1 cellular context compared by ENCODE assay signal in genomic region chr15:48880070-48880634, GRCh38.
TF ChIP-seq lines count a peak whose summit lies in the region.

No MANE protein-coding gene starts in this region.

TF ChIP-seq in HEK293, 187 proteins besides CTCF, POLR2A, EP300 and RAD21 (continued from another document and continues in another):
- TF ChIP-seq ZBTB44 (tag by site-specific recombination; IDR thresholded peaks at IDR 0.05), result peak; percentile 39; the same call in 1 of the 2 replicates
- peak; percentile 19 for TF ChIP-seq ZNF600 (tag by site-specific recombination; IDR thresholded peaks at IDR 0.05)
- no peak for TF ChIP-seq ZNF223 (tag by site-specific recombination; IDR thresholded peaks at IDR 0.05)
- no peak for TF ChIP-seq ZNF704 (tag by site-specific recombination; IDR thresholded peaks at IDR 0.05)
- no peak for TF ChIP-seq ZNF626 (tag by site-specific recombination; IDR thresholded peaks at IDR 0.05)
- TF ChIP-seq ZNF433 (tag by site-specific recombination; IDR thresholded peaks at IDR 0.05; ENCODE audit: low read depth), result no peak
- TF ChIP-seq ZNF658 (tag by site-specific recombination; IDR thresholded peaks at IDR 0.05), result no peak
- no peak for TF ChIP-seq SALL2 (tag by site-specific recombination; IDR thresholded peaks at IDR 0.05; ENCODE audit: borderline replicate concordance)
- TF ChIP-seq ZNF76 (tag by site-specific recombination; IDR thresholded peaks at IDR 0.05; ENCODE audit: borderline replicate concordance, low read depth), result no peak
- no peak for TF ChIP-seq ZNF555 (tag by site-specific recombination; conservative IDR thresholded peaks at IDR 0.05)
- TF ChIP-seq ZIC2 (tag by site-specific recombination; IDR thresholded peaks at IDR 0.05), result no peak
- TF ChIP-seq ZNF2 (tag by site-specific recombination; IDR thresholded peaks at IDR 0.05), result no peak
- no peak for TF ChIP-seq ZNF175 (tag by site-specific recombination; IDR thresholded peaks at IDR 0.05)
- TF ChIP-seq ZNF266 (tag by site-specific recombination; IDR thresholded peaks at IDR 0.05; ENCODE audit: low read depth), result no peak
- TF ChIP-seq INSM2 (tag by site-specific recombination; IDR thresholded peaks at IDR 0.05), result peak; percentile 76
- peak; percentile 53; the same call in 1 of the 2 replicates for TF ChIP-seq WT1 (tag by site-specific recombination; IDR thresholded peaks at IDR 0.05)
- no peak for TF ChIP-seq ZNF692 (tag by site-specific recombination; IDR thresholded peaks at IDR 0.05)
- TF ChIP-seq PRDM10 (tag by site-specific recombination; IDR thresholded peaks at IDR 0.05), result no peak
- no peak for TF ChIP-seq ZNF645 (tag by site-specific recombination; IDR thresholded peaks at IDR 0.05)
- peak; percentile 39; the same call in 1 of the 2 replicates for TF ChIP-seq OVOL3 (tag by site-specific recombination; IDR thresholded peaks at IDR 0.05)
- no peak for TF ChIP-seq BCL11B (tag by site-specific recombination; IDR thresholded peaks at IDR 0.05; ENCODE audit: low read depth)
- no peak for TF ChIP-seq ZNF768 (tag by site-specific recombination; IDR thresholded peaks at IDR 0.05)
- peak; percentile 83 for TF ChIP-seq GFI1B (tag by site-specific recombination; IDR thresholded peaks at IDR 0.05)
- no peak for TF ChIP-seq ZNF16 (tag by site-specific recombination; IDR thresholded peaks at IDR 0.05; ENCODE audit: low read depth)
- TF ChIP-seq ZNF514 (tag by site-specific recombination; IDR thresholded peaks at IDR 0.05), result no peak
- 0 out of 2 replicates have a peak, but pooled peaks have one; percentile 43 for TF ChIP-seq BCL11A (tag by site-specific recombination; IDR thresholded peaks at IDR 0.05; ENCODE audit: low read depth)
- no peak for TF ChIP-seq ZNF660 (tag by site-specific recombination; IDR thresholded peaks at IDR 0.05)
- no peak for TF ChIP-seq ZNF274 (IDR thresholded peaks at IDR 0.05; ENCODE audit: low read length)
- TF ChIP-seq ZNF274 (tag by site-specific recombination; IDR thresholded peaks at IDR 0.05; ENCODE audit: borderline replicate concordance), result no peak
- no peak for TF ChIP-seq ZBTB26 (tag by site-specific recombination; optimal IDR thresholded peaks at IDR 0.05)
- no peak for TF ChIP-seq ZNF701 (tag by site-specific recombination; IDR thresholded peaks at IDR 0.05)
- TF ChIP-seq ZEB2 (tag by site-specific recombination; IDR thresholded peaks at IDR 0.05), result 0 out of 2 replicates have a peak, but pooled peaks have one; percentile 32
- TF ChIP-seq ZNF138 (tag by site-specific recombination; IDR thresholded peaks at IDR 0.05; ENCODE audit: borderline replicate concordance), result no peak
- no peak for TF ChIP-seq ZNF473 (tag by site-specific recombination; IDR thresholded peaks at IDR 0.05)
- TF ChIP-seq ZSCAN18 (tag by site-specific recombination; IDR thresholded peaks at IDR 0.05), result no peak
- no peak for TF ChIP-seq RBAK (tag by site-specific recombination; IDR thresholded peaks at IDR 0.05)
- TF ChIP-seq KLF10 (tag by site-specific recombination; IDR thresholded peaks at IDR 0.05), result 0 out of 2 replicates have a peak, but pooled peaks have one; percentile 36
- TF ChIP-seq ZNF26 (tag by site-specific recombination; IDR thresholded peaks at IDR 0.05), result no peak
- no peak for TF ChIP-seq ZNF169 (tag by site-specific recombination; IDR thresholded peaks at IDR 0.05)
- TF ChIP-seq ZNF341 (tag by site-specific recombination; IDR thresholded peaks at IDR 0.05; ENCODE audit: low read depth), result no peak
- TF ChIP-seq ZNF549 (tag by site-specific recombination; IDR thresholded peaks at IDR 0.05), result no peak
- no peak for TF ChIP-seq ZNF610 (tag by site-specific recombination; IDR thresholded peaks at IDR 0.05; ENCODE audit: borderline replicate concordance)
- no peak for TF ChIP-seq ZNF18 (tag by site-specific recombination; IDR thresholded peaks at IDR 0.05)
- TF ChIP-seq SP7 (tag by site-specific recombination; IDR thresholded peaks at IDR 0.05), result peak; percentile 92
